2 cellular contexts compared by ENCODE assay signal in genomic region chr4:100174985-100175383, GRCh38.
TF ChIP-seq lines count a peak whose summit lies in the region.

No MANE protein-coding gene starts in this region.

TF ChIP-seq in GM23338, 12 proteins besides CTCF, POLR2A, EP300 and RAD21:
- TF ChIP-seq JUNB (IDR thresholded peaks at IDR 0.05; ENCODE audit: unreplicated experiment) (no peak), ZNF462 (CRISPR knock-in tag; IDR thresholded peaks at IDR 0.05) (no peak), ETS1 (IDR thresholded peaks at IDR 0.05) (no peak), NANOG (IDR thresholded peaks at IDR 0.05; ENCODE audit: borderline replicate concordance) (no peak), ZNF114 (CRISPR knock-in tag; IDR thresholded peaks at IDR 0.05) (no peak), CREB1 (CRISPR knock-in tag; IDR thresholded peaks at IDR 0.05; ENCODE audit: low read depth) (no peak), POLR2AphosphoS5 (IDR thresholded peaks at IDR 0.05; ENCODE audit: low read depth) (no peak)

TF ChIP-seq in H1, 55 proteins besides CTCF, POLR2A, EP300 and RAD21:
- TF ChIP-seq RBBP5 (IDR thresholded peaks at IDR 0.05; ENCODE audit: borderline replicate concordance, low read depth, low read length) (no peak), JUN (IDR thresholded peaks at IDR 0.05; ENCODE audit: low read depth, low read length) (no peak)
TF ChIP-seq in H1: peak in this region for 0.
